ENCODE assay signal across 1 cellular context in genomic region chr20:38109657-38110524, GRCh38.
A peak's percentile ranks its signal among the peaks of the same experiment; 100 is the strongest.
TF ChIP-seq lines count a peak whose summit lies in the region.

No MANE protein-coding gene starts in this region.

TF ChIP-seq in HepG2, 621 proteins besides CTCF, POLR2A, EP300 and RAD21 (continued from another document and continues in another):
- TF ChIP-seq ATF7-NPFF (CRISPR knock-in tag; IDR thresholded peaks at IDR 0.05; ENCODE audit: low read depth) (no peak), BCL3 (CRISPR knock-in tag; IDR thresholded peaks at IDR 0.05) (no peak), SMAD1 (CRISPR knock-in tag; IDR thresholded peaks at IDR 0.05; ENCODE audit: borderline replicate concordance, low read depth) (no peak), ZNF572 (CRISPR knock-in tag; IDR thresholded peaks at IDR 0.05) (no peak), ZNF414 (CRISPR knock-in tag; IDR thresholded peaks at IDR 0.05) (no peak), NFRKB (IDR thresholded peaks at IDR 0.05) (no peak), ZBTB2 (CRISPR knock-in tag; IDR thresholded peaks at IDR 0.05; ENCODE audit: low read depth) (no peak), TAF1 (CRISPR knock-in tag; IDR thresholded peaks at IDR 0.05) (no peak), ZNF501 (CRISPR knock-in tag; IDR thresholded peaks at IDR 0.05) (no peak), NR2F6 (IDR thresholded peaks at IDR 0.05) (peak; percentile 77), NR2F6 (CRISPR knock-in tag; IDR thresholded peaks at IDR 0.05) (peak; percentile 84), TOPORS (CRISPR knock-in tag; IDR thresholded peaks at IDR 0.05) (no peak), RARA (CRISPR knock-in tag; IDR thresholded peaks at IDR 0.05) (peak; percentile 78), PLSCR1 (CRISPR knock-in tag; IDR thresholded peaks at IDR 0.05; ENCODE audit: borderline replicate concordance) (no peak), ARNT (IDR thresholded peaks at IDR 0.05) (no peak), ZNF24 (IDR thresholded peaks at IDR 0.05) (no peak), ZNF713 (CRISPR knock-in tag; IDR thresholded peaks at IDR 0.05) (no peak), ISX (CRISPR knock-in tag; conservative IDR thresholded peaks at IDR 0.05) (no peak), PBX3 (CRISPR knock-in tag; IDR thresholded peaks at IDR 0.05; ENCODE audit: borderline replicate concordance) (no peak), MAZ (IDR thresholded peaks at IDR 0.05; ENCODE audit: borderline replicate concordance, low read depth, low read length) (peak; percentile 27; the same call in 1 of the 2 replicates), MAZ (CRISPR knock-in tag; IDR thresholded peaks at IDR 0.05; ENCODE audit: low read depth) (0 out of 2 replicates have a peak, but pooled peaks have one; percentile 36), UBTF (CRISPR knock-in tag; IDR thresholded peaks at IDR 0.05) (no peak; the same call in 1 of the 2 replicates), ZSCAN9 (CRISPR knock-in tag; IDR thresholded peaks at IDR 0.05; ENCODE audit: borderline replicate concordance) (peak; percentile 55; the same call in 1 of the 2 replicates), NR3C1 (CRISPR knock-in tag; IDR thresholded peaks at IDR 0.05) (no peak), CENPBD1 (CRISPR knock-in tag; IDR thresholded peaks at IDR 0.05; ENCODE audit: borderline replicate concordance, low read depth) (no peak), ZNF234 (CRISPR knock-in tag; conservative IDR thresholded peaks at IDR 0.05) (no peak), ZIK1 (CRISPR knock-in tag; IDR thresholded peaks at IDR 0.05; ENCODE audit: borderline replicate concordance, low read depth) (no peak), MIXL1 (CRISPR knock-in tag; IDR thresholded peaks at IDR 0.05) (no peak), KAT7 (CRISPR knock-in tag; IDR thresholded peaks at IDR 0.05; ENCODE audit: borderline replicate concordance) (no peak), MXD1 (CRISPR knock-in tag; IDR thresholded peaks at IDR 0.05) (no peak), SRF (IDR thresholded peaks at IDR 0.05; ENCODE audit: low read depth, low read length) (no peak), MLXIP (CRISPR knock-in tag; IDR thresholded peaks at IDR 0.05; ENCODE audit: borderline replicate concordance) (no peak), SCMH1 (CRISPR knock-in tag; IDR thresholded peaks at IDR 0.05; ENCODE audit: borderline replicate concordance) (no peak), HMGXB4 (CRISPR knock-in tag; IDR thresholded peaks at IDR 0.05; ENCODE audit: borderline replicate concordance in 1 of 2, low read depth in 1 of 2) (0 out of 4 replicates have a peak, but pooled peaks of 1 of the 2 experiments have one; percentile 30), ASH2L (IDR thresholded peaks at IDR 0.05; ENCODE audit: insufficient read length, low read depth, low read length) (peak; percentile 43), MXD4 (CRISPR knock-in tag; IDR thresholded peaks at IDR 0.05) (peak; percentile 29; the same call in 1 of the 2 replicates), MEIS2 (CRISPR knock-in tag; IDR thresholded peaks at IDR 0.05) (peak; percentile 87), SAFB2 (CRISPR knock-in tag; IDR thresholded peaks at IDR 0.05; ENCODE audit: borderline replicate concordance, low read depth) (no peak; the same call in 1 of the 2 replicates), IRF1 (CRISPR knock-in tag; IDR thresholded peaks at IDR 0.05; ENCODE audit: low read depth) (no peak), ZNF616 (CRISPR knock-in tag; IDR thresholded peaks at IDR 0.05; ENCODE audit: low read depth) (0 out of 2 replicates have a peak, but pooled peaks have one; percentile 4), ZNF556 (CRISPR knock-in tag; IDR thresholded peaks at IDR 0.05; ENCODE audit: borderline replicate concordance) (no peak), BRF2 (CRISPR knock-in tag; IDR thresholded peaks at IDR 0.05) (no peak), CEBPZ (IDR thresholded peaks at IDR 0.05; ENCODE audit: low read length) (no peak), SP1 (IDR thresholded peaks at IDR 0.05) (no peak), SP1 (CRISPR knock-in tag; IDR thresholded peaks at IDR 0.05) (peak; percentile 40; the same call in 1 of the 2 replicates)
